Comparison of ENCODE assay signal across 14 cellular contexts in the genomic region with DNA sequence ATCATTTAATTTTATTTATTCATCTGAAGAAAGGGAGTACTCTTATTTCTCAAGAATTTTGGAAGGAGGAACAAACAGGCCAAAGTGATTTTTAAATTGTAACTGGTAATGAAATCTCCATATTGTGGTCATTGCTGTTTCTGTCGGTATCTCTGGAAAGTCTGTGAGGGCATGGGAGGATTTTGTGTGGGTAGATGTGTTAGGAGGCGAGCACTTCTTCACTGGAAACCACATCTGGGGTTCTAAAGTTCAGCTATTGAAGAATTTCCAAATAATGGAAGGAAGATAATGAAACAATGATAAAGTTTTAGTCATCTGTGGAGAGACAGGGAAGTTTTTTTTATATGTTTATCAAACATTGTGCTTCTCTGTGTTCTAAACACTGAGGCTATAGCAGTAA. TPM values are rescaled to one million over a fixed set of nuclear protein-coding genes. Genes with fewer than 3 reads are reported as not detected.
DNase-seq lines count a peak whose midpoint lies in the region; ATAC-seq, FAIRE-seq and TF ChIP-seq lines count a peak whose summit lies in the region.
"Had no signal": no experiment of that assay in that cellular context is flagged by ENCODE, and none has a peak within 500 bp of the region (broad histone marks: within the 10 kb centered on the region; RNA-seq: fewer than 3 reads in every experiment).

No MANE protein-coding gene starts in this region.

- H3K18ac ChIP-seq in mesendoderm (ENCODE audit: low read length), result no peak overlapping the region

- H2BK15ac ChIP-seq in mesendoderm (replicated peaks; ENCODE audit: low read depth), result no peak overlapping the region

- POLR2A ChIA-PET in CD8-positive, alpha-beta T cell (lab: Charles Lee), result no interaction called here
- POLR2A ChIA-PET in T-cell (lab: Charles Lee), result no interaction called here

- no peak overlapping the region for H3K9ac ChIP-seq in mesendoderm (ENCODE audit: low read length)

- H3K27ac Mint-ChIP-seq in CD8-positive, alpha-beta T cell, result peak overlapping the region; percentile 35
- H3K27ac Mint-ChIP-seq in T-cell, result peak overlapping the region; percentile 25 to 48
- H3K27ac Mint-ChIP-seq: H9 had no signal

- H4K5ac ChIP-seq in mesendoderm (ENCODE audit: low read length), result no peak overlapping the region

- no peaks in the 10 kb centered on the region for H3K27me3 Mint-ChIP-seq in CD8-positive, alpha-beta T cell (ENCODE audit: low read depth)
- no peaks in the 10 kb centered on the region for H3K27me3 Mint-ChIP-seq in T-cell

- no peak overlapping the region for H3K4me2 ChIP-seq in mesendoderm (ENCODE audit: low read length)

- H3K36me3 ChIP-seq in CD8-positive, alpha-beta T cell (ENCODE audit: insufficient read depth, low read length), result peaks cover 16% of the 10 kb centered on the region
- no peaks in the 10 kb centered on the region for H3K36me3 ChIP-seq in mesendoderm (ENCODE audit: control insufficient read depth, insufficient read depth, low read length)

- peaks cover 35% of the 10 kb centered on the region for H3K4me1 Mint-ChIP-seq in CD8-positive, alpha-beta T cell (ENCODE audit: low read depth)
- peaks cover 32 to 52% (median 49%) of the 10 kb centered on the region in 3 donors for H3K4me1 Mint-ChIP-seq in T-cell
- H3K4me1 Mint-ChIP-seq: H9 had no signal

- no peak overlapping the region for H2BK120ac ChIP-seq in mesendoderm (ENCODE audit: low read depth, low read length)

- peaks cover 6% of the 10 kb centered on the region for H3K4me1 ChIP-seq in CD8-positive, alpha-beta T cell (ENCODE audit: insufficient read depth, low read length)
- no peaks in the 10 kb centered on the region for H3K4me1 ChIP-seq in mesendoderm (ENCODE audit: control insufficient read depth, low read depth, low read length)
- H3K4me1 ChIP-seq: psoas muscle had no signal

- no peak overlapping the region for H3K4me3 Mint-ChIP-seq in CD8-positive, alpha-beta T cell
- no peak overlapping the region for H3K4me3 Mint-ChIP-seq in T-cell
- H3K4me3 Mint-ChIP-seq: H9 had no signal

- no CpG with 5 or more reads among the region's 2 CpGs for WGBS in mesendoderm (ENCODE audit: extremely low coverage, insufficient coverage, low lambda C conversion rate)

- intact Hi-C loops in CD8-positive, alpha-beta T cell (cut with DNase I, micrococcal nuclease), result no loop called here

- no peaks in the 10 kb centered on the region for H3K9me3 Mint-ChIP-seq in CD8-positive, alpha-beta T cell
- H3K9me3 Mint-ChIP-seq in T-cell, result no peaks in the 10 kb centered on the region
- H3K9me3 Mint-ChIP-seq: H9 had no signal

- H3K36me3 Mint-ChIP-seq in CD8-positive, alpha-beta T cell, result peaks cover 46% of the 10 kb centered on the region
- H3K36me3 Mint-ChIP-seq in T-cell, result peaks cover 63% of the 10 kb centered on the region

- H3K27me3 ChIP-seq in CD8-positive, alpha-beta T cell (ENCODE audit: insufficient read depth, low read length), result no peaks in the 10 kb centered on the region
- no peaks in the 10 kb centered on the region for H3K27me3 ChIP-seq in mesendoderm (ENCODE audit: insufficient read depth, low read length, poor library complexity)

- no peak overlapping the region for H3K4me3 ChIP-seq in CD8-positive, alpha-beta T cell (ENCODE audit: low read depth, low read length)
- H3K4me3 ChIP-seq in foreskin fibroblast (ENCODE audit: low read depth in 1 of 2, low read length in 2 of 2) (no peak overlapping the region), mesendoderm (ENCODE audit: low read length) (no peak overlapping the region)
- H3K4me3 ChIP-seq: psoas muscle had no signal

- no peak for TF ChIP-seq CTCF in CD8-positive, alpha-beta T cell (IDR thresholded peaks at IDR 0.05)
- TF ChIP-seq CTCF in foreskin fibroblast (IDR thresholded peaks at IDR 0.05; ENCODE audit: low read depth, low read length), result no peak

- CTCF ChIA-PET in CD8-positive, alpha-beta T cell (lab: Charles Lee), result no interaction called here
- CTCF ChIA-PET in T-cell (lab: Charles Lee), result no interaction called here

- no peak overlapping the region for H3K27ac ChIP-seq in CD8-positive, alpha-beta T cell (ENCODE audit: low read depth, low read length)
- H3K27ac ChIP-seq in mesendoderm (ENCODE audit: low read depth, low read length), result no peak overlapping the region
- H3K27ac ChIP-seq: psoas muscle had no signal

- H3K9me3 ChIP-seq in CD8-positive, alpha-beta T cell (ENCODE audit: low read length), result no peaks in the 10 kb centered on the region
- H3K9me3 ChIP-seq: psoas muscle had no signal

- no peak overlapping the region for H3K4ac ChIP-seq in mesendoderm (ENCODE audit: low read depth, low read length)

- H3K79me1 ChIP-seq in mesendoderm (ENCODE audit: low read length), result no peaks in the 10 kb centered on the region

- H3K56ac ChIP-seq in mesendoderm (ENCODE audit: low read length), result no peak overlapping the region

- no peak for FAIRE-seq in frontal cortex (lab: Jason Lieb, UNC)

- DNase-seq in CD8-positive, alpha-beta T cell, result no peak
- DNase-seq in T-cell (no peak), frontal cortex (ENCODE audit: low spot score in 2 of 2) (no peak), foreskin fibroblast (no peak), NCI-H2227 (lab: John Stamatoyannopoulos, UW; ENCODE audit: unreplicated experiment) (no peak), mesendoderm (no peak)
- DNase-seq: amygdala; H9; NCI-H2227 treated with DMSO at 0.1 percent for 48 hours; psoas muscle; stimulated activated CD4-positive, alpha-beta T cell treated with anti-CD3 and anti-CD28 coated beads, Interleukin-2, amount 100 ng/mL, for 24 hours had no signal

- no peak overlapping the region for H2AK5ac ChIP-seq in mesendoderm (ENCODE audit: low read length)

- no peak overlapping the region for H4K8ac ChIP-seq in mesendoderm (ENCODE audit: low read depth, low read length)

- H3K79me2 ChIP-seq in mesendoderm (ENCODE audit: control insufficient read depth, insufficient read depth, low read length), result no peaks in the 10 kb centered on the region

- H3K23ac ChIP-seq in mesendoderm (ENCODE audit: low read length), result no peak overlapping the region

- no peak overlapping the region for H2BK5ac ChIP-seq in mesendoderm (ENCODE audit: low read length)

- no peak for ATAC-seq in CD8-positive, alpha-beta T cell
- ATAC-seq in GM19328 (IDR thresholded peaks at IDR 0.05; ENCODE audit: unreplicated experiment) (peak; percentile 11), HG02885 (IDR thresholded peaks at IDR 0.05; ENCODE audit: poor library complexity, unreplicated experiment) (peak; percentile 30), T-cell (replicated peaks in 1 of 4) (no peak)
- ATAC-seq: psoas muscle had no signal

RNA-seq across cellular contexts. Expression of gene TRIM34, which starts 6.6 kb away (rescaled TPM):
- total RNA-seq in CD8-positive, alpha-beta T cell, result 1 to 10 TPM; 2.8 to 2.9 TPM
- total RNA-seq in T-cell (10 to 100 TPM in 3 of 5 donors, 1 to 10 TPM in 2; 7.4 to 13.5 (median 10.4) TPM), frontal cortex (1.6 TPM)
- 0.72 TPM for polyA plus RNA-seq in mesendoderm (2013, experiment 1 of 2)
- 0.63 TPM for polyA plus RNA-seq in mesendoderm (2013, experiment 2 of 2)

RNA-seq across cellular contexts. Expression of gene TRIM6, which starts 35.0 kb away (rescaled TPM):
- not detected for total RNA-seq in CD8-positive, alpha-beta T cell
- total RNA-seq in T-cell (under 1 TPM in 2 of 5 donors, not detected in 3; 0.13 to 0.14 TPM), frontal cortex (0.41 TPM)
- 13.8 TPM for polyA plus RNA-seq in mesendoderm (2013, experiment 1 of 2)
- 12.9 TPM for polyA plus RNA-seq in mesendoderm (2013, experiment 2 of 2)

RNA-seq across cellular contexts. Expression of gene OR52B6, which starts 50.7 kb away (rescaled TPM):
- total RNA-seq in CD8-positive, alpha-beta T cell, result not detected
- total RNA-seq in T-cell, result not detected
- total RNA-seq in frontal cortex, result not detected
- not detected for polyA plus RNA-seq in mesendoderm (2013, experiment 1 of 2)
- not detected for polyA plus RNA-seq in mesendoderm (2013, experiment 2 of 2)
- total RNA-seq: dermis microvascular lymphatic vessel endothelial cell, H9, psoas muscle had no signal
- polyA plus RNA-seq: psoas muscle had no signal

RNA-seq across cellular contexts. Expression of gene TRIM5, which starts 53.4 kb away (rescaled TPM):
- 1 to 10 TPM; 3.8 to 6.0 TPM for total RNA-seq in CD8-positive, alpha-beta T cell
- total RNA-seq in T-cell, result 10 to 100 TPM; 17.6 to 38.2 (median 31.6) TPM
- total RNA-seq in frontal cortex, result 4.5 TPM
- 21.1 TPM for polyA plus RNA-seq in mesendoderm (2013, experiment 1 of 2)
- polyA plus RNA-seq in mesendoderm (2013, experiment 2 of 2), result 21.2 TPM

RNA-seq across cellular contexts. Expression of gene TRIM22, which starts 58.2 kb away (rescaled TPM):
- 100 to 1,000 TPM; 190 to 192 TPM for total RNA-seq in CD8-positive, alpha-beta T cell
- total RNA-seq in T-cell, result 100 to 1,000 TPM; 256 to 397 (median 320) TPM
- total RNA-seq in frontal cortex, result 9.4 TPM
- 2.8 TPM for polyA plus RNA-seq in mesendoderm (2013, experiment 1 of 2)
- 3.0 TPM for polyA plus RNA-seq in mesendoderm (2013, experiment 2 of 2)

Comparison
In these comparisons a context has a peak if more than half of its experiments do, and no peak if none do; other contexts are left out.
1. ATAC-seq: peak in GM19328 (single experiment) and HG02885 (single experiment); none in CD8-positive, alpha-beta T cell (single experiment) and T-cell (0 of 4).